Comparison of ENCODE assay signal across 7 cellular contexts in the genomic region with DNA sequence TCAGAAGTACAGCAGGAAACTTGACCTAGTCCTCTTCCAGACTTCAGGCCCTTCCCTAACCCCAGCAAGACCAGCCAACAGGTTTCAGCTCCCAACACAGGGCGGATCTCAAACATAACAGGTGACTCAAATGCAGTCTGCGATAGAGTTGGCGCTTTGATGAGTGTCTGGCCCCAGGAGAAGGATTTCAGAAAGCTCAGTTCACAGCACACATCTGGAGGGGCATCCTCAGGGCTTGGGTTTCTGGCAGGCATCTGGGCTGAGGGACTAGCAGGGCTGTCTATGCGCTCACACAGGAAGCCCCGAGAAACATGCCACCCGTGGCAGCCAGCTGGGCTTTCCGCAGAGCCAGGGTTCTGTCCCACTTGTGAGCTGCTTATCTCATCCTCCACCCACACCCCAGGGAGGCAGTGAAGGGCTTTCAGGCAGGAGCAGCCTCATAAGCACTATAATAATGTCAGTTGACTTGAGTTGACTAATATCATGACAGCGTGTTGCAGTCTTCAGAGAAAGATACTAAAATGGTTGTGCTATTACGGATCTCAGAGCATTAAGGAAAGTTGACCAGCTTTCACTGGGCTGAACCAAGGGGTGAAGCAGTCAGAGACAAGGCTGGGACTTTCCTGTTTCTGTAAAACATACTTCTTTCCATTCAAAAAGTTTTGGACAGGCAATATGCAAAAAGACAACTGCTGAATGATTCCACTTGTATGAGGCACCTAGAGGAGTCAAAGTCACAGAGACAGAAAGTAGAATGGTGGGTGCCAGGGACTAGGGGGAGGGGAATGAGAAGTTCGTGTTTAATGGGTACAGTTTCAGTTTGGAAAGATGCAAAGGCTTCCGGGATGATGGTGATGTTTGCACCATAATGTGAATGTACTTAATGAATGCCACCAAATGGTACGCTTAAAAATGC.
DNase-seq lines count a peak whose midpoint lies in the region; ATAC-seq and TF ChIP-seq lines count a peak whose summit lies in the region.

No MANE protein-coding gene starts in this region.

- H4K20me1 ChIP-seq in MM.1S (ENCODE audit: insufficient read depth, low read length), result no peaks in the 10 kb centered on the region

- no peak overlapping the region for H3K27ac ChIP-seq in MM.1S (ENCODE audit: low read length)

- peaks cover 22% of the 10 kb centered on the region for H3K4me1 ChIP-seq in MM.1S (ENCODE audit: low read length)

- no peak for TF ChIP-seq CTCF in foreskin fibroblast (IDR thresholded peaks at IDR 0.05; ENCODE audit: low read depth, low read length)
- no peak for TF ChIP-seq CTCF in MM.1S (IDR thresholded peaks at IDR 0.05; ENCODE audit: low read length)

- H3K9me2 ChIP-seq in MM.1S (replicated peaks; ENCODE audit: insufficient read depth, low read length), result no peaks in the 10 kb centered on the region

- peak; percentile 48 for DNase-seq in GM19240 (ENCODE audit: insufficient read length, low spot score)
- peak; percentile 52 for DNase-seq in activated CD4-positive, alpha-beta T cell treated with anti-CD3 and anti-CD28 coated beads, Interleukin-2, amount 50 U/mL, for 1 hour
- peak; percentile 29 to 49 for DNase-seq in foreskin fibroblast
- DNase-seq in stimulated activated CD8-positive, alpha-beta memory T cell treated with anti-CD3 and anti-CD28 coated beads, Interleukin-15, amount 100 ng/mL, for 48 hours (ENCODE audit: low read depth in 2 of 2), result peak; percentile 82 to 86
- no peak for DNase-seq in SKM-1 (lab: John Stamatoyannopoulos, UW; ENCODE audit: unreplicated experiment)
- DNase-seq in MM.1S, result no peak

- no peaks in the 10 kb centered on the region for H3K27me3 ChIP-seq in MM.1S (replicated peaks; ENCODE audit: insufficient read depth, low read length)

- no peak overlapping the region for H3K4me2 ChIP-seq in MM.1S (ENCODE audit: low read depth, low read length)

- H3F3A ChIP-seq in MM.1S (ENCODE audit: insufficient read depth, low read length), result peaks cover 18% of the 10 kb centered on the region

- peak; percentile 63 for ATAC-seq in HG03103 (IDR thresholded peaks at IDR 0.05; ENCODE audit: low read depth, unreplicated experiment)

- no peak overlapping the region for H2AFZ ChIP-seq in MM.1S (ENCODE audit: low read length)

- H3K79me2 ChIP-seq in MM.1S (ENCODE audit: low read length), result no peaks in the 10 kb centered on the region

- H3K9me3 ChIP-seq in MM.1S (replicated peaks; ENCODE audit: insufficient read depth, low read length), result no peaks in the 10 kb centered on the region

- H3K4me3 ChIP-seq in foreskin fibroblast (ENCODE audit: low read depth in 1 of 2, low read length in 2 of 2) (no peak overlapping the region), MM.1S (ENCODE audit: low read length) (no peak overlapping the region)

- no peak overlapping the region for H3K9ac ChIP-seq in MM.1S (ENCODE audit: low read length)

- no peaks in the 10 kb centered on the region for H3K36me3 ChIP-seq in MM.1S (replicated peaks; ENCODE audit: insufficient read depth, low read length)

Comparison
In these comparisons a context has a peak if more than half of its experiments do, and no peak if none do; other contexts are left out.
1. DNase-seq: peak in GM19240 (single experiment), activated CD4-positive, alpha-beta T cell treated with anti-CD3 and anti-CD28 coated beads, Interleukin-2, amount 50 U/mL, for 1 hour (single experiment), foreskin fibroblast (2 of 2) and stimulated activated CD8-positive, alpha-beta memory T cell treated with anti-CD3 and anti-CD28 coated beads, Interleukin-15, amount 100 ng/mL, for 48 hours (2 of 2); none in SKM-1 (single experiment) and MM.1S (single experiment).